24 cellular contexts compared by ENCODE assay signal in genomic region chr6:81640891-81641290, GRCh38.
"Had no signal": no experiment of that assay in that cellular context is flagged by ENCODE, and none has a peak within 500 bp of the region (broad histone marks: within the 10 kb centered on the region; RNA-seq: fewer than 3 reads in every experiment).

No MANE protein-coding gene starts in this region.

- H3K36me3 ChIP-seq: colonic mucosa, esophagus muscularis mucosa, esophagus squamous epithelium, gastrocnemius medialis, gastroesophageal sphincter, heart left ventricle, heart right ventricle had no signal

- H3K9me3 ChIP-seq: colonic mucosa, esophagus muscularis mucosa, esophagus squamous epithelium, gastrocnemius medialis, heart left ventricle had no signal

- H3K27ac ChIP-seq: colonic mucosa, coronary artery, dorsolateral prefrontal cortex, epithelial cell of prostate, esophagus muscularis mucosa, esophagus squamous epithelium, foreskin keratinocyte, gastrocnemius medialis, gastroesophageal sphincter, heart left ventricle, heart right ventricle had no signal

- H3K4me3 ChIP-seq: colonic mucosa, coronary artery, dorsolateral prefrontal cortex, esophagus muscularis mucosa, esophagus squamous epithelium, gastrocnemius medialis, gastroesophageal sphincter, heart left ventricle, heart right ventricle had no signal

- ATAC-seq: effector memory CD8-positive, alpha-beta T cell; esophagus mucosa; foreskin keratinocyte; gastrocnemius medialis; gastroesophageal sphincter; heart left ventricle; heart right ventricle had no signal

- DNase-seq: colonic mucosa; cortex of kidney; dermis blood vessel endothelial cell; dorsolateral prefrontal cortex; effector CD4-positive, alpha-beta T cell; effector CD8-positive, alpha-beta T cell; effector memory CD4-positive, alpha-beta T cell; effector memory CD8-positive, alpha-beta T cell; endodermal cell; erythroblast; esophagus squamous epithelium; foreskin fibroblast; foreskin keratinocyte; foreskin melanocyte; gastrocnemius medialis; glutamatergic neuron; head of caudate nucleus; heart left ventricle; heart right ventricle had no signal

- H3K4me1 ChIP-seq: colonic mucosa, esophagus muscularis mucosa, esophagus squamous epithelium, foreskin keratinocyte, gastrocnemius medialis, gastroesophageal sphincter, heart left ventricle, heart right ventricle had no signal

- H3K27me3 ChIP-seq: colonic mucosa, dorsolateral prefrontal cortex, esophagus muscularis mucosa, esophagus squamous epithelium, foreskin keratinocyte, gastrocnemius medialis, gastroesophageal sphincter, heart left ventricle, heart right ventricle had no signal
